15 cellular contexts compared by ENCODE assay signal in genomic region chr15:71662306-71662705, GRCh38.
"Had no signal": no experiment of that assay in that cellular context is flagged by ENCODE, and none has a peak within 500 bp of the region (broad histone marks: within the 10 kb centered on the region; RNA-seq: fewer than 3 reads in every experiment).

No MANE protein-coding gene starts in this region.

- H3K9me3 Mint-ChIP-seq: activated naive CD8-positive, alpha-beta T cell treated with anti-CD3 and anti-CD28 coated beads, Interleukin-2, amount 10 ng/mL, durations not matched to agents 7 days and 5 days; natural killer cell had no signal

- H3K4me3 ChIP-seq: esophagus muscularis mucosa, smooth muscle cell had no signal

- H3K36me3 Mint-ChIP-seq: activated naive CD8-positive, alpha-beta T cell treated with anti-CD3 and anti-CD28 coated beads, Interleukin-2, amount 10 ng/mL, durations not matched to agents 7 days and 5 days; natural killer cell had no signal

- H3K36me3 ChIP-seq: brain microvascular endothelial cell, esophagus muscularis mucosa had no signal

- H3K27me3 ChIP-seq: brain microvascular endothelial cell, esophagus muscularis mucosa had no signal

- H3K27ac ChIP-seq: brain microvascular endothelial cell, VCaP had no signal

- H3K27ac Mint-ChIP-seq: activated naive CD8-positive, alpha-beta T cell treated with anti-CD3 and anti-CD28 coated beads, Interleukin-2, amount 10 ng/mL, durations not matched to agents 7 days and 5 days; natural killer cell; stimulated activated naive CD8-positive, alpha-beta T cell treated with anti-CD3 and anti-CD28 coated beads, Interleukin-15, Interleukin-2, amounts not matched to agents 100 ng/mL and 50 ng/mL, for 24 hours had no signal

- H3K9me3 ChIP-seq: esophagus muscularis mucosa had no signal

- H3K4me3 Mint-ChIP-seq: activated naive CD8-positive, alpha-beta T cell treated with anti-CD3 and anti-CD28 coated beads, Interleukin-2, amount 10 ng/mL, durations not matched to agents 7 days and 5 days; natural killer cell; stimulated activated naive CD8-positive, alpha-beta T cell treated with anti-CD3 and anti-CD28 coated beads, Interleukin-15, Interleukin-2, amounts not matched to agents 100 ng/mL and 50 ng/mL, for 24 hours had no signal

- ATAC-seq: natural killer cell had no signal

- DNase-seq: activated CD4-positive, alpha-beta T cell treated with anti-CD3 and anti-CD28 coated beads for 1 hour; activated CD4-positive, alpha-beta T cell treated with anti-CD3 and anti-CD28 coated beads, Interleukin-2, amount 50 U/mL, for 4 hours; activated naive CD4-positive, alpha-beta T cell; activated naive CD8-positive, alpha-beta T cell treated with anti-CD3 and anti-CD28 coated beads, Interleukin-2, amount 10 ng/mL, durations not matched to agents 7 days and 5 days; activated T-cell treated with anti-CD3 and anti-CD28 coated beads for 4 hours; brain microvascular endothelial cell; head of caudate nucleus; mesenchymal stem cell; natural killer cell; posterior cingulate gyrus; right cardiac atrium had no signal

- H3K4me1 Mint-ChIP-seq: activated naive CD8-positive, alpha-beta T cell treated with anti-CD3 and anti-CD28 coated beads, Interleukin-2, amount 10 ng/mL, durations not matched to agents 7 days and 5 days; natural killer cell had no signal
